In the genomic region with DNA sequence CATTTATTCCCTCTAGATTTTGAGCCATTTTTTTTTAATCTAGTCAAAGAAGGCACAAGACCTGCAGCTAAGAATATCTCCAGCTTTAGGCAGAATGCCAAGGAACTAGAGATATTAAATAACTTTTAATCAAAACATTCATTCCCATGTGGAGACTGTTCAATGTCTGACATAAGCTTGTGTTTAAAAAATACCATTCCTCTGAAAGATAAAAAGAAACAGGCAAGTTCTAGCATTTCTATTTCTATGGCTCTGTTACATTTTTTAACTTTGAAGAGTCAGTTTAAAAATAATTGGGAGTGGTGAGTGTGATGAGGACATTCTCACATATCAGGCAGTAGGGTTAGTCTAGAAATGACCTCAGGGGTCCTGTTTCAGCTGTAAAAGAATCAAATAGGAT, we compare ENCODE assay signal across 20 cellular contexts. TPM values are rescaled to one million over a fixed set of nuclear protein-coding genes. Genes with fewer than 3 reads are reported as not detected.
DNase-seq lines count a peak whose midpoint lies in the region; ATAC-seq, FAIRE-seq and TF ChIP-seq lines count a peak whose summit lies in the region.
"Had no signal": no experiment of that assay in that cellular context is flagged by ENCODE, and none has a peak within 500 bp of the region (broad histone marks: within the 10 kb centered on the region; RNA-seq: fewer than 3 reads in every experiment).

No MANE protein-coding gene starts in this region.

- H4K20me1 ChIP-seq in astrocyte (ENCODE audit: insufficient read depth, low read length), result no peaks in the 10 kb centered on the region

- no peak for TF ChIP-seq CTCF in AG10803 (conservative IDR thresholded peaks at IDR 0.05; ENCODE audit: low read length)
- TF ChIP-seq CTCF in astrocyte (IDR thresholded peaks at IDR 0.05; ENCODE audit: insufficient read depth, low read depth, low read length), result no peak
- no peak for TF ChIP-seq CTCF in fibroblast of villous mesenchyme (IDR thresholded peaks at IDR 0.05; ENCODE audit: insufficient read depth, low read depth, low read length)
- TF ChIP-seq CTCF in upper lobe of right lung (IDR thresholded peaks at IDR 0.05), result no peak

- peaks cover 17% of the 10 kb centered on the region for H3K36me3 Mint-ChIP-seq in astrocyte (ENCODE audit: low read depth, unreplicated experiment)

- H3K9me3 Mint-ChIP-seq in astrocyte (ENCODE audit: unreplicated experiment), result peaks cover 2% of the 10 kb centered on the region
- H3K9me3 Mint-ChIP-seq: activated CD4-positive, alpha-beta T cell treated with anti-CD3 and anti-CD28 coated beads, Interleukin-2, amount 10 ng/mL, durations not matched to agents 24 days and 14 days; effector memory CD8-positive, alpha-beta T cell had no signal

- no peak overlapping the region for H3K4me2 ChIP-seq in astrocyte (ENCODE audit: low read length)

- peaks cover 13% of the 10 kb centered on the region for H3K4me1 ChIP-seq in astrocyte (ENCODE audit: insufficient read depth, low read length)
- peaks cover 30% of the 10 kb centered on the region for H3K4me1 ChIP-seq in rectal smooth muscle tissue (ENCODE audit: control insufficient read depth, insufficient read depth, low read length)
- peaks cover under 1% of the 10 kb centered on the region for H3K4me1 ChIP-seq in upper lobe of right lung

- no peaks in the 10 kb centered on the region for H3K27me3 Mint-ChIP-seq in astrocyte (ENCODE audit: low read depth, unreplicated experiment)

- H3K9ac ChIP-seq in astrocyte (ENCODE audit: low read length) (no peak overlapping the region), rectal smooth muscle tissue (ENCODE audit: low read length) (no peak overlapping the region)

- DNase-seq in AG10803 (ENCODE audit: low read depth) (peak; percentile 72), astrocyte (ENCODE audit: low read depth) (peak; percentile 64), fibroblast of villous mesenchyme (ENCODE audit: low read depth) (peak; percentile 83), SKM-1 (lab: John Stamatoyannopoulos, UW; ENCODE audit: unreplicated experiment) (no peak), upper lobe of right lung (no peak)
- no peak for DNase-seq in stimulated activated naive CD4-positive, alpha-beta T cell treated with Interleukin-2 at 50 U/mL for 16 hours (lab: John Stamatoyannopoulos, UW)
- DNase-seq: activated CD4-positive, alpha-beta T cell treated with anti-CD3 and anti-CD28 coated beads, Interleukin-2, amount 10 ng/mL, durations not matched to agents 24 days and 14 days; activated T-cell treated with anti-CD3 and anti-CD28 coated beads, Interleukin-2, amount 50 U/mL, for 48 hours; anterior cingulate cortex; effector memory CD8-positive, alpha-beta T cell; head of caudate nucleus; NCI-H1092; NCI-H2171; retina; stimulated activated CD4-positive, alpha-beta T cell treated with anti-CD3 and anti-CD28 coated beads, Interleukin-4, amount 100 ng/mL, for 4 hours; T-helper 9 cell had no signal

- intact Hi-C loops in upper lobe of right lung (cut with DNase I), result no loop called here

- H3K79me2 ChIP-seq in astrocyte (ENCODE audit: insufficient read depth, low read length), result no peaks in the 10 kb centered on the region

- H3K9me3 ChIP-seq in astrocyte (ENCODE audit: insufficient read depth, low read depth, low read length) (no peaks in the 10 kb centered on the region), upper lobe of right lung (no peaks in the 10 kb centered on the region)

- peak; percentile 13 for FAIRE-seq in astrocyte (lab: Jason Lieb, UNC)

- H3K4me3 ChIP-seq in AG10803 (ENCODE audit: low read length), result no peak overlapping the region
- no peak overlapping the region for H3K4me3 ChIP-seq in astrocyte (ENCODE audit: insufficient read depth, low read depth, low read length)
- H3K4me3 ChIP-seq in fibroblast of villous mesenchyme (ENCODE audit: low read depth, low read length), result no peak overlapping the region
- no peak overlapping the region for H3K4me3 ChIP-seq in rectal smooth muscle tissue (ENCODE audit: low read length)
- no peak overlapping the region for H3K4me3 ChIP-seq in upper lobe of right lung

- H3K27me3 ChIP-seq in astrocyte (ENCODE audit: insufficient read depth, low read length) (no peaks in the 10 kb centered on the region), rectal smooth muscle tissue (ENCODE audit: control insufficient read depth, insufficient read depth, low read length) (no peaks in the 10 kb centered on the region), upper lobe of right lung (no peaks in the 10 kb centered on the region)

- ATAC-seq in GM19023 (IDR thresholded peaks at IDR 0.05; ENCODE audit: unreplicated experiment) (no peak), upper lobe of right lung (no peak)
- ATAC-seq: effector memory CD8-positive, alpha-beta T cell; HCT116 had no signal

- H3K27ac ChIP-seq in astrocyte (ENCODE audit: low read depth, low read length), result peak overlapping the region; percentile 27
- H3K27ac ChIP-seq in rectal smooth muscle tissue (ENCODE audit: low read depth, low read length), result peak overlapping the region; percentile 10
- H3K27ac ChIP-seq in upper lobe of right lung, result no peak overlapping the region

- H3K4me1 Mint-ChIP-seq in astrocyte (ENCODE audit: low read depth, unreplicated experiment), result peaks cover 20% of the 10 kb centered on the region
- H3K4me1 Mint-ChIP-seq: activated CD4-positive, alpha-beta T cell treated with anti-CD3 and anti-CD28 coated beads, Interleukin-2, amount 10 ng/mL, durations not matched to agents 24 days and 14 days; B cell had no signal

- H3K4me3 Mint-ChIP-seq in astrocyte (ENCODE audit: unreplicated experiment), result no peak overlapping the region
- H3K4me3 Mint-ChIP-seq: activated CD4-positive, alpha-beta T cell treated with anti-CD3 and anti-CD28 coated beads, Interleukin-2, amount 10 ng/mL, durations not matched to agents 24 days and 14 days; B cell; effector memory CD8-positive, alpha-beta T cell had no signal

- H2AFZ ChIP-seq in astrocyte (ENCODE audit: low read depth, low read length), result no peak overlapping the region

- H3K36me3 ChIP-seq in astrocyte (ENCODE audit: insufficient read depth, low read length) (peaks cover 4% of the 10 kb centered on the region), rectal smooth muscle tissue (ENCODE audit: control insufficient read depth, insufficient read depth, low read length) (no peaks in the 10 kb centered on the region), upper lobe of right lung (no peaks in the 10 kb centered on the region)

- H3K27ac Mint-ChIP-seq in astrocyte (ENCODE audit: unreplicated experiment), result peak overlapping the region; percentile 8
- H3K27ac Mint-ChIP-seq: activated CD4-positive, alpha-beta T cell treated with anti-CD3 and anti-CD28 coated beads, Interleukin-2, amount 10 ng/mL, durations not matched to agents 24 days and 14 days; B cell; effector memory CD8-positive, alpha-beta T cell had no signal

RNA-seq across cellular contexts. Expression of a gene that starts 48.0 kb away (rescaled TPM):
- total RNA-seq in astrocyte (43.0 and 46.5 TPM in 2 replicates), fibroblast of villous mesenchyme (26.8 and 42.2 TPM in 2 replicates), upper lobe of right lung (14.5 TPM)
- total RNA-seq: activated CD4-positive, alpha-beta T cell treated with anti-CD3 and anti-CD28 coated beads, Interleukin-2, amount 10 ng/mL, durations not matched to agents 24 days and 14 days had no signal

Comparison
In these comparisons a context has a peak if more than half of its experiments do, and no peak if none do; other contexts are left out.
1. DNase-seq: peak in AG10803 (single experiment), astrocyte (single experiment) and fibroblast of villous mesenchyme (single experiment); none in stimulated activated naive CD4-positive, alpha-beta T cell treated with Interleukin-2 at 50 U/mL for 16 hours (single experiment), SKM-1 (single experiment) and upper lobe of right lung (single experiment).